ENCODE assay signal across 1 cellular context in the genomic region with DNA sequence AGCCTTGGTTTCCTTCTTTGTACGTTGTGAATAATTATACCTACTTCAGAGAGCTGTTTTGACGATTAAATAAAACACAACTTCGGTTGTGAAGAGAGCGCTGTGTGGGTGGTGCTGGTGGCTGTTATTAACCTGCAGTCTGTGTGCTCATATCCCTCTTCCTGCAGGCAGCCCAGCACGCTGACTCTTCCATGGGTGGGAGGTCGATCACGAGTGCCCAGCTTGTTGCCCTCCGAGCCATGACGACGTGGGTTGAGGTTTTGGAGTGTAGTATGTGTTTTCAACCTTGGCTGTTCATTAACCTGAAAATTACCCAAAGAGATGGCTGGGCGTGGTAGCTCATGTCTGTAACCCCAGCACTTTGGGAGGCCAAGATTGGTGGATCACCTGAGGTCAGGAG.
A peak's percentile ranks its signal among the peaks of the same experiment; 100 is the strongest.
TF ChIP-seq lines count a peak whose summit lies in the region.

No MANE protein-coding gene starts in this region.

TF ChIP-seq in HepG2, 621 proteins besides CTCF, POLR2A, EP300 and RAD21:
- no peak for TF ChIP-seq JARID2 (CRISPR knock-in tag; IDR thresholded peaks at IDR 0.05; ENCODE audit: insufficient replicate concordance)
- 0 out of 2 replicates have a peak, but pooled peaks have one; percentile 24 for TF ChIP-seq ZNF317 (CRISPR knock-in tag; IDR thresholded peaks at IDR 0.05)
- TF ChIP-seq, protein P1, sequence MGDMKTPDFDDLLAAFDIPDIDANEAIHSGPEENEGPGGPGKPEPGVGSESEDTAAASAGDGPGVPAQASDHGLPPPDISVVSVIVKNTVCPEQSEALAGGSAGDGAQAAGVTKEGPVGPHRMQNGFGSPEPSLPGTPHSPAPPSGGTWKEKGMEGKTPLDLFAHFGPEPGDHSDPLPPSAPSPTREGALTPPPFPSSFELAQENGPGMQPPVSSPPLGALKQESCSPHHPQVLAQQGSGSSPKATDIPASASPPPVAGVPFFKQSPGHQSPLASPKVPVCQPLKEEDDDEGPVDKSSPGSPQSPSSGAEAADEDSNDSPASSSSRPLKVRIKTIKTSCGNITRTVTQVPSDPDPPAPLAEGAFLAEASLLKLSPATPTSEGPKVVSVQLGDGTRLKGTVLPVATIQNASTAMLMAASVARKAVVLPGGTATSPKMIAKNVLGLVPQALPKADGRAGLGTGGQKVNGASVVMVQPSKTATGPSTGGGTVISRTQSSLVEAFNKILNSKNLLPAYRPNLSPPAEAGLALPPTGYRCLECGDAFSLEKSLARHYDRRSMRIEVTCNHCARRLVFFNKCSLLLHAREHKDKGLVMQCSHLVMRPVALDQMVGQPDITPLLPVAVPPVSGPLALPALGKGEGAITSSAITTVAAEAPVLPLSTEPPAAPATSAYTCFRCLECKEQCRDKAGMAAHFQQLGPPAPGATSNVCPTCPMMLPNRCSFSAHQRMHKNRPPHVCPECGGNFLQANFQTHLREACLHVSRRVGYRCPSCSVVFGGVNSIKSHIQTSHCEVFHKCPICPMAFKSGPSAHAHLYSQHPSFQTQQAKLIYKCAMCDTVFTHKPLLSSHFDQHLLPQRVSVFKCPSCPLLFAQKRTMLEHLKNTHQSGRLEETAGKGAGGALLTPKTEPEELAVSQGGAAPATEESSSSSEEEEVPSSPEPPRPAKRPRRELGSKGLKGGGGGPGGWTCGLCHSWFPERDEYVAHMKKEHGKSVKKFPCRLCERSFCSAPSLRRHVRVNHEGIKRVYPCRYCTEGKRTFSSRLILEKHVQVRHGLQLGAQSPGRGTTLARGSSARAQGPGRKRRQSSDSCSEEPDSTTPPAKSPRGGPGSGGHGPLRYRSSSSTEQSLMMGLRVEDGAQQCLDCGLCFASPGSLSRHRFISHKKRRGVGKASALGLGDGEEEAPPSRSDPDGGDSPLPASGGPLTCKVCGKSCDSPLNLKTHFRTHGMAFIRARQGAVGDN (CRISPR knock-in tag; IDR thresholded peaks at IDR 0.05), result peak; percentile 26
- TF ChIP-seq RARA (CRISPR knock-in tag; IDR thresholded peaks at IDR 0.05), result peak; percentile 61
- 0 out of 2 replicates have a peak, but pooled peaks have one; percentile 31 for TF ChIP-seq ZNF605 (CRISPR knock-in tag; IDR thresholded peaks at IDR 0.05)
- no peak for TF ChIP-seq ZNF430 (CRISPR knock-in tag; IDR thresholded peaks at IDR 0.05)
- 0 out of 2 replicates have a peak, but pooled peaks have one; percentile 14 for TF ChIP-seq JUND (CRISPR knock-in tag; IDR thresholded peaks at IDR 0.05)
- TF ChIP-seq NFIB (CRISPR knock-in tag; IDR thresholded peaks at IDR 0.05; ENCODE audit: borderline replicate concordance), result no peak
- TF ChIP-seq ZNF3 (CRISPR knock-in tag; IDR thresholded peaks at IDR 0.05), result no peak
- TF ChIP-seq REL (CRISPR knock-in tag; conservative IDR thresholded peaks at IDR 0.05), result no peak
TF ChIP-seq in HepG2: peak in this region for 5.
